Comparison of ENCODE assay signal across 1 cellular context in the genomic region with DNA sequence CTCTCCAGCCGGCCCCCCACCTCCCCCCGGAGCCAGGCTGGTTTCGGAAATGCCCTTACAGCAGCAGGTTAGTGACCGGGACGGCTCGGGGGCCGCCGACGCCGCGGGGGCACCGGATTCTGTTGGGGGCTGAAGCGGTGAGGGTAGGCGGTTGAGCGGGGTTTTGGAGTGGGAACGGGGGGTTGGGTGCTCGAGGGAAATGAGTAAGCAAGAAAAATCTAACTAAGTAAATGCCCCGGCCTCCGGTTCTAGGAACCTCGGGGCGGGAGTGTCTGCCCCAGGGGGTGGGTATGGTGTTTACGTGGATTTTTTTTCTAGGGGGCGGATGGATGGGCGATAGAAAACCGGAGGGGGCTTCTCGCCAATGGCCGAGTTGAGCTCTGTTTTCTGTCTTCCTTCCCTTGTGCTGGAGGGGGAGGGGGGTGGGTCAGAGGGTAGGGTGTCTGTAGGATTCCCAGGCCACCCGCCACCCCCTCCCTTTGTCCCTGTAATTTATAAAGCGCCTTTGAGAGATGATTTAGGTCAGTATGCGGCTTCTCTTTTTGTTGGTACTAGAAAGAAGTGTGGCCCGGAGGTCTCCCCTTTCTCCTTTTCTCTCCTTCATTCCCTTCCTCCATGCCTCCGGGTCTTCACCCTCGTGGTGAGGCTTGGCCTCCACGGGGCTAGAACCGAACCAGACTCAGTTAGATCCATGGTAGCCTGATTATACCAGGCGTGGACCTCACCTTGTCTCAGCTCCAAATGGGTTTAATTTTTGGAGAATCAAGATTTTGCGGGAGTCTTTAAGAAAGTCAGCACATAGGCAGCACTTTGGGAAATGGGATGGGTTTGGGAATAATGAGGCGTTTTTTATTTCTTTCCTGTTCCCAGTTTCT.
TF ChIP-seq lines count a peak whose summit lies in the region.

No MANE protein-coding gene starts in this region.

TF ChIP-seq in HepG2, 621 proteins besides CTCF, POLR2A, EP300 and RAD21 (continues in another document):
- TF ChIP-seq SMAD3 (CRISPR knock-in tag; IDR thresholded peaks at IDR 0.05) (no peak), ZNF629 (CRISPR knock-in tag; conservative IDR thresholded peaks at IDR 0.05) (peak; percentile 57; the same call in 1 of the 2 replicates), SIN3A (IDR thresholded peaks at IDR 0.05; ENCODE audit: borderline replicate concordance, low read depth, low read length) (peak; percentile 7; the same call in 1 of the 2 replicates), SMC3 (IDR thresholded peaks at IDR 0.05; ENCODE audit: low read length) (no peak), HDAC1 (CRISPR knock-in tag; IDR thresholded peaks at IDR 0.05) (peak; percentile 18; the same call in 1 of the 2 replicates), ZNF605 (CRISPR knock-in tag; IDR thresholded peaks at IDR 0.05) (peak; percentile 63; the same call in 1 of the 2 replicates), ZNF569 (CRISPR knock-in tag; IDR thresholded peaks at IDR 0.05; ENCODE audit: borderline replicate concordance) (0 out of 2 replicates have a peak, but pooled peaks have one; percentile 41), ZNF12 (CRISPR knock-in tag; IDR thresholded peaks at IDR 0.05) (peak; percentile 26; the same call in 1 of the 2 replicates), GABPA (IDR thresholded peaks at IDR 0.05; ENCODE audit: low read depth, low read length) (0 out of 2 replicates have a peak, but pooled peaks have one; percentile 15), GABPA (CRISPR knock-in tag; IDR thresholded peaks at IDR 0.05; ENCODE audit: low read depth) (peak; percentile 9; the same call in 1 of the 2 replicates), TGIF2 (CRISPR knock-in tag; IDR thresholded peaks at IDR 0.05) (no peak; the same call in 1 of the 2 replicates), ZSCAN31 (CRISPR knock-in tag; IDR thresholded peaks at IDR 0.05; ENCODE audit: low read depth) (peak; percentile 19; the same call in 1 of the 2 replicates), NR2F2 (IDR thresholded peaks at IDR 0.05; ENCODE audit: borderline replicate concordance, low read depth) (0 out of 2 replicates have a peak, but pooled peaks have one; percentile 32), ZNF720 (CRISPR knock-in tag; IDR thresholded peaks at IDR 0.05) (no peak), ARNTL (CRISPR knock-in tag; IDR thresholded peaks at IDR 0.05) (peak; percentile 20), ZMYM3 (CRISPR knock-in tag; IDR thresholded peaks at IDR 0.05) (0 out of 2 replicates have a peak, but pooled peaks have one; percentile 28), PHF21A (CRISPR knock-in tag; IDR thresholded peaks at IDR 0.05) (0 out of 2 replicates have a peak, but pooled peaks have one; percentile 7), ZIK1 (CRISPR knock-in tag; IDR thresholded peaks at IDR 0.05; ENCODE audit: borderline replicate concordance, low read depth) (no peak), HNRNPLL (IDR thresholded peaks at IDR 0.05; ENCODE audit: low read depth, low read length, poor library complexity, severe bottlenecking) (peak; percentile 19), ZNF558 (CRISPR knock-in tag; IDR thresholded peaks at IDR 0.05; ENCODE audit: borderline replicate concordance) (peak; percentile 57; the same call in 1 of the 2 replicates), ZNF292 (CRISPR knock-in tag; IDR thresholded peaks at IDR 0.05; ENCODE audit: borderline replicate concordance, low read depth) (0 out of 2 replicates have a peak, but pooled peaks have one; percentile 44), ZNF772 (CRISPR knock-in tag; IDR thresholded peaks at IDR 0.05) (0 out of 2 replicates have a peak, but pooled peaks have one; percentile 26), RCOR2 (CRISPR knock-in tag; IDR thresholded peaks at IDR 0.05) (no peak), NCOA2 (CRISPR knock-in tag; IDR thresholded peaks at IDR 0.05) (peak; percentile 6; the same call in 1 of the 2 replicates), ZSCAN29 (CRISPR knock-in tag; conservative IDR thresholded peaks at IDR 0.05) (0 out of 2 replicates have a peak, but pooled peaks have one; percentile 13), ZNF564 (CRISPR knock-in tag; IDR thresholded peaks at IDR 0.05) (peak; percentile 12; the same call in 1 of the 2 replicates), NFIC (IDR thresholded peaks at IDR 0.05; ENCODE audit: low read length) (0 out of 2 replicates have a peak, but pooled peaks have one; percentile 10), MBD4 (IDR thresholded peaks at IDR 0.05; ENCODE audit: borderline replicate concordance, low read length) (no peak)
- TF ChIP-seq, protein P1, sequence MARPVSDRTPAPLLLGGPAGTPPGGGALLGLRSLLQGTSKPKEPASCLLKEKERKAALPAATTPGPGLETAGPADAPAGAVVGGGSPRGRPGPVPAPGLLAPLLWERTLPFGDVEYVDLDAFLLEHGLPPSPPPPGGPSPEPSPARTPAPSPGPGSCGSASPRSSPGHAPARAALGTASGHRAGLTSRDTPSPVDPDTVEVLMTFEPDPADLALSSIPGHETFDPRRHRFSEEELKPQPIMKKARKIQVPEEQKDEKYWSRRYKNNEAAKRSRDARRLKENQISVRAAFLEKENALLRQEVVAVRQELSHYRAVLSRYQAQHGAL (CRISPR knock-in tag; IDR thresholded peaks at IDR 0.05; ENCODE audit: not compliant biosample characterization), result no peak
- TF ChIP-seq, protein P2, sequence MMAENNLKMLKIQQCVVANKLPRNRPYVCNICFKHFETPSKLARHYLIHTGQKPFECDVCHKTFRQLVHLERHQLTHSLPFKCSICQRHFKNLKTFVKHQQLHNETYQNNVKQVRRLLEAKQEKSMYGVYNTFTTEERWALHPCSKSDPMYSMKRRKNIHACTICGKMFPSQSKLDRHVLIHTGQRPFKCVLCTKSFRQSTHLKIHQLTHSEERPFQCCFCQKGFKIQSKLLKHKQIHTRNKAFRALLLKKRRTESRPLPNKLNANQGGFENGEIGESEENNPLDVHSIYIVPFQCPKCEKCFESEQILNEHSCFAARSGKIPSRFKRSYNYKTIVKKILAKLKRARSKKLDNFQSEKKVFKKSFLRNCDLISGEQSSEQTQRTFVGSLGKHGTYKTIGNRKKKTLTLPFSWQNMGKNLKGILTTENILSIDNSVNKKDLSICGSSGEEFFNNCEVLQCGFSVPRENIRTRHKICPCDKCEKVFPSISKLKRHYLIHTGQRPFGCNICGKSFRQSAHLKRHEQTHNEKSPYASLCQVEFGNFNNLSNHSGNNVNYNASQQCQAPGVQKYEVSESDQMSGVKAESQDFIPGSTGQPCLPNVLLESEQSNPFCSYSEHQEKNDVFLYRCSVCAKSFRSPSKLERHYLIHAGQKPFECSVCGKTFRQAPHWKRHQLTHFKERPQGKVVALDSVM (CRISPR knock-in tag; IDR thresholded peaks at IDR 0.05), result peak; percentile 70
- TF ChIP-seq, protein P3, sequence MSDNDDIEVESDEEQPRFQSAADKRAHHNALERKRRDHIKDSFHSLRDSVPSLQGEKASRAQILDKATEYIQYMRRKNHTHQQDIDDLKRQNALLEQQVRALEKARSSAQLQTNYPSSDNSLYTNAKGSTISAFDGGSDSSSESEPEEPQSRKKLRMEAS (IDR thresholded peaks at IDR 0.05), result 0 out of 2 replicates have a peak, but pooled peaks have one; percentile 6
- TF ChIP-seq, protein P4, sequence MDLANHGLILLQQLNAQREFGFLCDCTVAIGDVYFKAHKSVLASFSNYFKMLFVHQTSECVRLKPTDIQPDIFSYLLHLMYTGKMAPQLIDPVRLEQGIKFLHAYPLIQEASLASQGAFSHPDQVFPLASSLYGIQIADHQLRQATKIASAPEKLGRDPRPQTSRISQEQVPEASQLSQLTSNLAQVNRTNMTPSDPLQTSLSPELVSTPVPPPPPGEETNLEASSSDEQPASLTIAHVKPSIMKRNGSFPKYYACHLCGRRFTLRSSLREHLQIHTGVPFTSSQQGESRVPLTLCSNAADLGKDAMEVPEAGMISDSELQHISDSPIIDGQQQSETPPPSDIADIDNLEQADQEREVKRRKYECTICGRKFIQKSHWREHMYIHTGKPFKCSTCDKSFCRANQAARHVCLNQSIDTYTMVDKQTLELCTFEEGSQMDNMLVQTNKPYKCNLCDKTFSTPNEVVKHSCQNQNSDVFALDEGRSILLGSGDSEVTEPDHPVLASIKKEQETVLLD (CRISPR knock-in tag; IDR thresholded peaks at IDR 0.05; ENCODE audit: low read depth), result 0 out of 2 replicates have a peak, but pooled peaks have one; percentile 6
- TF ChIP-seq, protein P5, sequence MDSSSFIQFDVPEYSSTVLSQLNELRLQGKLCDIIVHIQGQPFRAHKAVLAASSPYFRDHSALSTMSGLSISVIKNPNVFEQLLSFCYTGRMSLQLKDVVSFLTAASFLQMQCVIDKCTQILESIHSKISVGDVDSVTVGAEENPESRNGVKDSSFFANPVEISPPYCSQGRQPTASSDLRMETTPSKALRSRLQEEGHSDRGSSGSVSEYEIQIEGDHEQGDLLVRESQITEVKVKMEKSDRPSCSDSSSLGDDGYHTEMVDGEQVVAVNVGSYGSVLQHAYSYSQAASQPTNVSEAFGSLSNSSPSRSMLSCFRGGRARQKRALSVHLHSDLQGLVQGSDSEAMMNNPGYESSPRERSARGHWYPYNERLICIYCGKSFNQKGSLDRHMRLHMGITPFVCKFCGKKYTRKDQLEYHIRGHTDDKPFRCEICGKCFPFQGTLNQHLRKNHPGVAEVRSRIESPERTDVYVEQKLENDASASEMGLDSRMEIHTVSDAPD (CRISPR knock-in tag; IDR thresholded peaks at IDR 0.05), result no peak
- TF ChIP-seq, protein P6, sequence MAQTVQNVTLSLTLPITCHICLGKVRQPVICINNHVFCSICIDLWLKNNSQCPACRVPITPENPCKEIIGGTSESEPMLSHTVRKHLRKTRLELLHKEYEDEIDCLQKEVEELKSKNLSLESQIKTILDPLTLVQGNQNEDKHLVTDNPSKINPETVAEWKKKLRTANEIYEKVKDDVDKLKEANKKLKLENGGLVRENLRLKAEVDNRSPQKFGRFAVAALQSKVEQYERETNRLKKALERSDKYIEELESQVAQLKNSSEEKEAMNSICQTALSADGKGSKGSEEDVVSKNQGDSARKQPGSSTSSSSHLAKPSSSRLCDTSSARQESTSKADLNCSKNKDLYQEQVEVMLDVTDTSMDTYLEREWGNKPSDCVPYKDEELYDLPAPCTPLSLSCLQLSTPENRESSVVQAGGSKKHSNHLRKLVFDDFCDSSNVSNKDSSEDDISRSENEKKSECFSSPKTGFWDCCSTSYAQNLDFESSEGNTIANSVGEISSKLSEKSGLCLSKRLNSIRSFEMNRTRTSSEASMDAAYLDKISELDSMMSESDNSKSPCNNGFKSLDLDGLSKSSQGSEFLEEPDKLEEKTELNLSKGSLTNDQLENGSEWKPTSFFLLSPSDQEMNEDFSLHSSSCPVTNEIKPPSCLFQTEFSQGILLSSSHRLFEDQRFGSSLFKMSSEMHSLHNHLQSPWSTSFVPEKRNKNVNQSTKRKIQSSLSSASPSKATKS (CRISPR knock-in tag; IDR thresholded peaks at IDR 0.05), result 0 out of 2 replicates have a peak, but pooled peaks have one; percentile 60
- TF ChIP-seq, protein P7, sequence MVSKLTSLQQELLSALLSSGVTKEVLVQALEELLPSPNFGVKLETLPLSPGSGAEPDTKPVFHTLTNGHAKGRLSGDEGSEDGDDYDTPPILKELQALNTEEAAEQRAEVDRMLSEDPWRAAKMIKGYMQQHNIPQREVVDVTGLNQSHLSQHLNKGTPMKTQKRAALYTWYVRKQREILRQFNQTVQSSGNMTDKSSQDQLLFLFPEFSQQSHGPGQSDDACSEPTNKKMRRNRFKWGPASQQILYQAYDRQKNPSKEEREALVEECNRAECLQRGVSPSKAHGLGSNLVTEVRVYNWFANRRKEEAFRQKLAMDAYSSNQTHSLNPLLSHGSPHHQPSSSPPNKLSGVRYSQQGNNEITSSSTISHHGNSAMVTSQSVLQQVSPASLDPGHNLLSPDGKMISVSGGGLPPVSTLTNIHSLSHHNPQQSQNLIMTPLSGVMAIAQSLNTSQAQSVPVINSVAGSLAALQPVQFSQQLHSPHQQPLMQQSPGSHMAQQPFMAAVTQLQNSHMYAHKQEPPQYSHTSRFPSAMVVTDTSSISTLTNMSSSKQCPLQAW (CRISPR knock-in tag; IDR thresholded peaks at IDR 0.05), result no peak
- TF ChIP-seq, protein P8, sequence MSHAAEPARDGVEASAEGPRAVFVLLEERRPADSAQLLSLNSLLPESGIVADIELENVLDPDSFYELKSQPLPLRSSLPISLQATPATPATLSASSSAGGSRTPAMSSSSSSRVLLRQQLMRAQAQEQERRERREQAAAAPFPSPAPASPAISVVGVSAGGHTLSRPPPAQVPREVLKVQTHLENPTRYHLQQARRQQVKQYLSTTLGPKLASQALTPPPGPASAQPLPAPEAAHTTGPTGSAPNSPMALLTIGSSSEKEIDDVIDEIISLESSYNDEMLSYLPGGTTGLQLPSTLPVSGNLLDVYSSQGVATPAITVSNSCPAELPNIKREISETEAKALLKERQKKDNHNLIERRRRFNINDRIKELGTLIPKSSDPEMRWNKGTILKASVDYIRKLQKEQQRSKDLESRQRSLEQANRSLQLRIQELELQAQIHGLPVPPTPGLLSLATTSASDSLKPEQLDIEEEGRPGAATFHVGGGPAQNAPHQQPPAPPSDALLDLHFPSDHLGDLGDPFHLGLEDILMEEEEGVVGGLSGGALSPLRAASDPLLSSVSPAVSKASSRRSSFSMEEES (CRISPR knock-in tag; IDR thresholded peaks at IDR 0.05), result peak; percentile 1; the same call in 1 of the 2 replicates
- TF ChIP-seq, protein P9, sequence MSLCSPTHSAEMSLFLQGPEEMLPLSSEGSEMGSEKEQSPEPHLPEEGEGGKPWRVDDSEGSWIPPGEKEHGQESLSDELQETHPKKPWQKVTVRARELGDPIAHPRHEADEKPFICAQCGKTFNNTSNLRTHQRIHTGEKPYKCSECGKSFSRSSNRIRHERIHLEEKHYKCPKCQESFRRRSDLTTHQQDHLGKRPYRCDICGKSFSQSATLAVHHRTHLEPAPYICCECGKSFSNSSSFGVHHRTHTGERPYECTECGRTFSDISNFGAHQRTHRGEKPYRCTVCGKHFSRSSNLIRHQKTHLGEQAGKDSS (CRISPR knock-in tag; IDR thresholded peaks at IDR 0.05; ENCODE audit: borderline replicate concordance, low read depth), result 0 out of 2 replicates have a peak, but pooled peaks have one; percentile 22
- TF ChIP-seq, protein P10, sequence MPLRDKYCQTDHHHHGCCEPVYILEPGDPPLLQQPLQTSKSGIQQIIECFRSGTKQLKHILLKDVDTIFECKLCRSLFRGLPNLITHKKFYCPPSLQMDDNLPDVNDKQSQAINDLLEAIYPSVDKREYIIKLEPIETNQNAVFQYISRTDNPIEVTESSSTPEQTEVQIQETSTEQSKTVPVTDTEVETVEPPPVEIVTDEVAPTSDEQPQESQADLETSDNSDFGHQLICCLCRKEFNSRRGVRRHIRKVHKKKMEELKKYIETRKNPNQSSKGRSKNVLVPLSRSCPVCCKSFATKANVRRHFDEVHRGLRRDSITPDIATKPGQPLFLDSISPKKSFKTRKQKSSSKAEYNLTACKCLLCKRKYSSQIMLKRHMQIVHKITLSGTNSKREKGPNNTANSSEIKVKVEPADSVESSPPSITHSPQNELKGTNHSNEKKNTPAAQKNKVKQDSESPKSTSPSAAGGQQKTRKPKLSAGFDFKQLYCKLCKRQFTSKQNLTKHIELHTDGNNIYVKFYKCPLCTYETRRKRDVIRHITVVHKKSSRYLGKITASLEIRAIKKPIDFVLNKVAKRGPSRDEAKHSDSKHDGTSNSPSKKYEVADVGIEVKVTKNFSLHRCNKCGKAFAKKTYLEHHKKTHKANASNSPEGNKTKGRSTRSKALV (CRISPR knock-in tag; IDR thresholded peaks at IDR 0.05), result peak; percentile 26; the same call in 1 of the 2 replicates
- TF ChIP-seq, protein P11, sequence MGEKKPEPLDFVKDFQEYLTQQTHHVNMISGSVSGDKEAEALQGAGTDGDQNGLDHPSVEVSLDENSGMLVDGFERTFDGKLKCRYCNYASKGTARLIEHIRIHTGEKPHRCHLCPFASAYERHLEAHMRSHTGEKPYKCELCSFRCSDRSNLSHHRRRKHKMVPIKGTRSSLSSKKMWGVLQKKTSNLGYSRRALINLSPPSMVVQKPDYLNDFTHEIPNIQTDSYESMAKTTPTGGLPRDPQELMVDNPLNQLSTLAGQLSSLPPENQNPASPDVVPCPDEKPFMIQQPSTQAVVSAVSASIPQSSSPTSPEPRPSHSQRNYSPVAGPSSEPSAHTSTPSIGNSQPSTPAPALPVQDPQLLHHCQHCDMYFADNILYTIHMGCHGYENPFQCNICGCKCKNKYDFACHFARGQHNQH (CRISPR knock-in tag; IDR thresholded peaks at IDR 0.05), result 0 out of 2 replicates have a peak, but pooled peaks have one; percentile 20
